Comparison of ENCODE assay signal across 7 cellular contexts in the genomic region with DNA sequence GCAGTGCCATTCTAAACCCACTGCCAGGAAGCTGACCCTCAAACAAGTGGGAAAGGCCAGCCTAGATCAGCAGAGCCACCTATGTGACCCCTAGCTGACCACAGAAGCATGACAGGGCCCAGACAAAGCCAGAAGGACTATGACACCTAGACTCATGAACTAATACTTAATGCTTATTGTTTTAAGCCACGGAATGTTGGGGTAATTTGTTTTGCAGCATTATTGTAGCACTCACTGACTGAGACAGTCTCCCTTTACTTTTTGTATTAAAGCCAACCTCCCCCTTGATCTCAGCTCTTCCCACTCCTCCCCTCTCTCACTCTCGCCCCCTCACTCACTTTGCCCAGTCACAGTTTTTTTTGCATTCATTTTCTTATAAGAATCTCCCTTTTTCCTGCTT.
"Had no signal": no experiment of that assay in that cellular context is flagged by ENCODE, and none has a peak within 500 bp of the region (broad histone marks: within the 10 kb centered on the region; RNA-seq: fewer than 3 reads in every experiment).

No MANE protein-coding gene starts in this region.

- H3K27ac ChIP-seq: HL-60 had no signal

- H2AFZ ChIP-seq: GM23338 had no signal

- DNase-seq: H9, HCEC 1CT, IMR-90, KG1 had no signal

- H3K4me2 ChIP-seq: GM23338 had no signal

- ATAC-seq: K562 had no signal

- H3K27ac Mint-ChIP-seq: GM23338, H9 had no signal

- H3K4me3 Mint-ChIP-seq: GM23338, H9 had no signal

- FAIRE-seq: K562 had no signal

- H3K4me3 ChIP-seq: GM23338, K562 had no signal
